ENCODE assay signal across 1 cellular context in the genomic region with DNA sequence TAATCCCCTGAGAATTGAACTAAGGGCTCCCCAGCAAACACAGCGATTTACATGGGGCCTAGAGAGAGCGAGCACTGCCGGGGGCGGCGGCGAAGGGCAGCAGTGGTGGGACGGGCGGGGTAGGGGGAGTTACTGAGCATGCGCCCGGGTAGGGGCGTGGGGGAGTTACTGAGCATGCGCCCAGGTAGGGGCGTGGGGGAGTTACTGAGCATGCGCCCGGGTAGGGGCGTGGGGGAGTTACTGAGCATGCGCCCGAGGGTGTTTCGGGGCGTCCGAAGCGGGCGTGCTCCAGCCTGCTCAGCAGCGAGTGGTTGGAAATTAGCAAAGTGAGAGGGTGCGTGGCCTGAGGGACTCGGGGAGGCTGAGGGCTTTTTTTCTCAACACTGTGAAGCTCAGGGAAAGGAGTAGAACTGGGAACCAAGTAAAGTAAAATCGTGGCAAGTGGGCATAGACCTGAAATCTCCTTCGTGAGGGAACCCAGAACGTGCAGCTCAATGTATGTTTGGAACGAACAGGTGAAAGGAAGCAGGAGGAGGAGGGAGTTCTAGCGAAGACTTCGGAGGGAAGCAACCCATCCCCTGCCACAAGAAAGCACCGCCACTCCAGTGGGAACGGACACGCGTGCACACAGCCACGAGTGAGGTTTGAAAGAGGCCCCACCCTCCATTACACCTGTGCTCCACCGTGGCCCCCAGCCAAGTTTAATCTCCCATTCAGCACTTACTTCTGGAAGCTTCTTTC.
TF ChIP-seq lines count a peak whose summit lies in the region.

No MANE protein-coding gene starts in this region.

TF ChIP-seq in H1, 55 proteins besides CTCF, POLR2A, EP300 and RAD21:
- TF ChIP-seq SAP30 (IDR thresholded peaks at IDR 0.05; ENCODE audit: insufficient read depth, insufficient replicate concordance, low read length) = peak; percentile 5
- TF ChIP-seq MAFK (IDR thresholded peaks at IDR 0.05; ENCODE audit: low read depth, low read length) = no peak
- TF ChIP-seq, protein P1, sequence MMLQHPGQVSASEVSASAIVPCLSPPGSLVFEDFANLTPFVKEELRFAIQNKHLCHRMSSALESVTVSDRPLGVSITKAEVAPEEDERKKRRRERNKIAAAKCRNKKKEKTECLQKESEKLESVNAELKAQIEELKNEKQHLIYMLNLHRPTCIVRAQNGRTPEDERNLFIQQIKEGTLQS (IDR thresholded peaks at IDR 0.05; ENCODE audit: insufficient read depth, low read depth, low read length) = no peak
- peak; percentile 84 for TF ChIP-seq NRF1 (IDR thresholded peaks at IDR 0.05; ENCODE audit: low read depth, low read length)
- TF ChIP-seq HDAC2 (IDR thresholded peaks at IDR 0.05; ENCODE audit: borderline replicate concordance in 1 of 2, low read depth in 2 of 2, low read length in 2 of 2) = no peak; a peak in 1 of 4 replicates
- peak; percentile 43; the same call in 1 of the 2 replicates for TF ChIP-seq TBP (IDR thresholded peaks at IDR 0.05; ENCODE audit: low read depth, low read length)
- TF ChIP-seq, protein P2, sequence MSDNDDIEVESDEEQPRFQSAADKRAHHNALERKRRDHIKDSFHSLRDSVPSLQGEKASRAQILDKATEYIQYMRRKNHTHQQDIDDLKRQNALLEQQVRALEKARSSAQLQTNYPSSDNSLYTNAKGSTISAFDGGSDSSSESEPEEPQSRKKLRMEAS (IDR thresholded peaks at IDR 0.05) = peak; percentile 85
- TF ChIP-seq GTF2F1 (IDR thresholded peaks at IDR 0.05; ENCODE audit: borderline replicate concordance, low read depth, low read length) = no peak
- no peak for TF ChIP-seq HDAC6 (IDR thresholded peaks at IDR 0.05; ENCODE audit: low read depth, low read length)
- TF ChIP-seq ZNF274 (IDR thresholded peaks at IDR 0.05; ENCODE audit: borderline replicate concordance, extremely low read depth, low read length) = no peak
- TF ChIP-seq RFX5 (IDR thresholded peaks at IDR 0.05; ENCODE audit: borderline replicate concordance, low read depth, low read length) = no peak
- TF ChIP-seq CREB1 (IDR thresholded peaks at IDR 0.05) = no peak
- no peak for TF ChIP-seq KDM1A (IDR thresholded peaks at IDR 0.05; ENCODE audit: borderline replicate concordance, low read length)
- TF ChIP-seq YY1 (IDR thresholded peaks at IDR 0.05; ENCODE audit: low read depth, low read length) = no peak
- no peak for TF ChIP-seq NANOG (IDR thresholded peaks at IDR 0.05; ENCODE audit: insufficient read depth, low read depth, low read length, poor library complexity, severe bottlenecking)
- no peak for TF ChIP-seq EZH2 (IDR thresholded peaks at IDR 0.05; ENCODE audit: low read depth, low read length, severe bottlenecking)
- TF ChIP-seq CEBPB (IDR thresholded peaks at IDR 0.05; ENCODE audit: low read depth, low read length) = no peak
- no peak for TF ChIP-seq EGR1 (IDR thresholded peaks at IDR 0.05; ENCODE audit: borderline replicate concordance, low read depth, low read length)
- no peak for TF ChIP-seq TEAD4 (IDR thresholded peaks at IDR 0.05; ENCODE audit: low read depth, low read length)
- no peak for TF ChIP-seq BCL11A (IDR thresholded peaks at IDR 0.05; ENCODE audit: low read depth in 2 of 2, low read length in 2 of 2)
- no peak for TF ChIP-seq TCF12 (IDR thresholded peaks at IDR 0.05; ENCODE audit: low read depth, low read length)
- TF ChIP-seq CHD1 (IDR thresholded peaks at IDR 0.05; ENCODE audit: low read depth, low read length) = no peak
- TF ChIP-seq, protein P3, sequence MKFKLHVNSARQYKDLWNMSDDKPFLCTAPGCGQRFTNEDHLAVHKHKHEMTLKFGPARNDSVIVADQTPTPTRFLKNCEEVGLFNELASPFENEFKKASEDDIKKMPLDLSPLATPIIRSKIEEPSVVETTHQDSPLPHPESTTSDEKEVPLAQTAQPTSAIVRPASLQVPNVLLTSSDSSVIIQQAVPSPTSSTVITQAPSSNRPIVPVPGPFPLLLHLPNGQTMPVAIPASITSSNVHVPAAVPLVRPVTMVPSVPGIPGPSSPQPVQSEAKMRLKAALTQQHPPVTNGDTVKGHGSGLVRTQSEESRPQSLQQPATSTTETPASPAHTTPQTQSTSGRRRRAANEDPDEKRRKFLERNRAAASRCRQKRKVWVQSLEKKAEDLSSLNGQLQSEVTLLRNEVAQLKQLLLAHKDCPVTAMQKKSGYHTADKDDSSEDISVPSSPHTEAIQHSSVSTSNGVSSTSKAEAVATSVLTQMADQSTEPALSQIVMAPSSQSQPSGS (IDR thresholded peaks at IDR 0.05; ENCODE audit: low read length) = no peak
- no peak for TF ChIP-seq SP2 (IDR thresholded peaks at IDR 0.05; ENCODE audit: low read length)
- TF ChIP-seq SP4 (IDR thresholded peaks at IDR 0.05; ENCODE audit: low read length) = no peak
- no peak for TF ChIP-seq BRCA1 (IDR thresholded peaks at IDR 0.05; ENCODE audit: low read depth, low read length)
- no peak for TF ChIP-seq KDM5A (IDR thresholded peaks at IDR 0.05; ENCODE audit: low read length)
- TF ChIP-seq POLR2AphosphoS5 (IDR thresholded peaks at IDR 0.05; ENCODE audit: low read depth, low read length) = 0 out of 2 replicates have a peak, but pooled peaks have one; percentile 62
- no peak for TF ChIP-seq RXRA (IDR thresholded peaks at IDR 0.05; ENCODE audit: insufficient read depth, low read depth, low read length)
- TF ChIP-seq GABPA (IDR thresholded peaks at IDR 0.05; ENCODE audit: borderline replicate concordance, insufficient read depth, low read length) = no peak
- no peak for TF ChIP-seq FOSL1 (IDR thresholded peaks at IDR 0.05; ENCODE audit: insufficient read depth, low read depth, low read length)
- TF ChIP-seq ASH2L (IDR thresholded peaks at IDR 0.05; ENCODE audit: low read length) = no peak
- no peak for TF ChIP-seq SIX5 (IDR thresholded peaks at IDR 0.05; ENCODE audit: low read depth, low read length)
- TF ChIP-seq JUN (IDR thresholded peaks at IDR 0.05; ENCODE audit: low read depth, low read length) = no peak
- TF ChIP-seq PHF8 (conservative IDR thresholded peaks at IDR 0.05; ENCODE audit: low read depth, low read length) = peak; percentile 35; the same call in 1 of the 2 replicates
- TF ChIP-seq SIN3A (conservative IDR thresholded peaks at IDR 0.05 in 1 of 2, IDR thresholded peaks at IDR 0.05 in 1 of 2; ENCODE audit: low read depth in 1 of 2, low read length in 2 of 2) = no peak
- TF ChIP-seq RNF2 (IDR thresholded peaks at IDR 0.05; ENCODE audit: borderline replicate concordance, low read depth, low read length, missing control alignments, poor library complexity, severe bottlenecking) = no peak
- no peak for TF ChIP-seq JUND (IDR thresholded peaks at IDR 0.05; ENCODE audit: low read length)
- TF ChIP-seq, protein P4, sequence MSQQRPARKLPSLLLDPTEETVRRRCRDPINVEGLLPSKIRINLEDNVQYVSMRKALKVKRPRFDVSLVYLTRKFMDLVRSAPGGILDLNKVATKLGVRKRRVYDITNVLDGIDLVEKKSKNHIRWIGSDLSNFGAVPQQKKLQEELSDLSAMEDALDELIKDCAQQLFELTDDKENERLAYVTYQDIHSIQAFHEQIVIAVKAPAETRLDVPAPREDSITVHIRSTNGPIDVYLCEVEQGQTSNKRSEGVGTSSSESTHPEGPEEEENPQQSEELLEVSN (IDR thresholded peaks at IDR 0.05) = peak; percentile 88
- TF ChIP-seq CHD2 (IDR thresholded peaks at IDR 0.05; ENCODE audit: low read length) = no peak
- TF ChIP-seq KDM4A (IDR thresholded peaks at IDR 0.05; ENCODE audit: low read depth, low read length, severe bottlenecking) = peak; percentile 55
